Comparison of ENCODE assay signal across 21 cellular contexts in genomic region chr2:119495948-119496347, GRCh38. TPM values are rescaled to one million over a fixed set of nuclear protein-coding genes. Genes with fewer than 3 reads are reported as not detected.
DNase-seq lines count a peak whose midpoint lies in the region; ATAC-seq and TF ChIP-seq lines count a peak whose summit lies in the region.
"Had no signal": no experiment of that assay in that cellular context is flagged by ENCODE, and none has a peak within 500 bp of the region (broad histone marks: within the 10 kb centered on the region; RNA-seq: fewer than 3 reads in every experiment).

No MANE protein-coding gene starts in this region.

- DNase-seq in Right ventricle myocardium inferior (ENCODE audit: missing footprints) (no peak), cardiac septum (ENCODE audit: low spot score) (no peak), right cardiac atrium (no peak), lung (ENCODE audit: low spot score) (peak; percentile 28), EL (no peak), SW480 (ENCODE audit: low spot score) (no peak)
- no peak for DNase-seq in activated T-cell treated with anti-CD3 and anti-CD28 coated beads, Interleukin-2, amount 50 U/mL, for 4 hours
- DNase-seq: BE2C; CD4-positive, alpha-beta T cell; DMS53; HFFc6; NCI-H1092; NCI-H2081 treated with DMSO at 0.1 percent for 48 hours; NCI-H510A; NCI-H774; PC-9 had no signal

- peak; percentile 55 for ATAC-seq in Right ventricle myocardium inferior
- ATAC-seq in right cardiac atrium, result peak; percentile 35 to 38
- ATAC-seq in lung (ENCODE audit: insufficient read depth, low FRiP score), result no peak
- no peak for ATAC-seq in activated T-cell treated with anti-CD3 and anti-CD28 coated beads, Interleukin-2, amount 50 U/mL, for 4 hours
- ATAC-seq in HG02981 (IDR thresholded peaks at IDR 0.05; ENCODE audit: unreplicated experiment), result no peak

- H3K4me3 ChIP-seq in right cardiac atrium (ENCODE audit: low read length), result no peak overlapping the region
- no peak overlapping the region for H3K4me3 ChIP-seq in lung
- H3K4me3 ChIP-seq: PC-9 had no signal

- H3K27me3 Mint-ChIP-seq in activated T-cell treated with anti-CD3 and anti-CD28 coated beads, Interleukin-2, amount 50 U/mL, for 4 hours (ENCODE audit: low read depth), result peaks cover 17% of the 10 kb centered on the region

- H3K27me3 ChIP-seq in right cardiac atrium (ENCODE audit: control insufficient read depth, insufficient read depth) (no peaks in the 10 kb centered on the region), lung (ENCODE audit: control insufficient read depth, insufficient read depth) (no peaks in the 10 kb centered on the region)
- H3K27me3 ChIP-seq: BE2C had no signal

- no peaks in the 10 kb centered on the region for H3K36me3 Mint-ChIP-seq in activated T-cell treated with anti-CD3 and anti-CD28 coated beads, Interleukin-2, amount 50 U/mL, for 4 hours (ENCODE audit: insufficient read depth)

- H3K9me3 ChIP-seq in right cardiac atrium (ENCODE audit: control insufficient read depth, low read length), result no peaks in the 10 kb centered on the region
- H3K9me3 ChIP-seq in lung (ENCODE audit: control insufficient read depth in 2 of 2, insufficient read depth in 1 of 2, low read length in 1 of 2), result peaks cover 0 to 3% of the 10 kb centered on the region in 2 donors
- H3K9me3 ChIP-seq: BE2C had no signal

- intact Hi-C loops in Right ventricle myocardium inferior (cut with DNase I), result no loop called here
- intact Hi-C loops in cardiac septum (cut with DNase I), result no loop called here
- intact Hi-C loops in right cardiac atrium (cut with DNase I), result no loop called here

- H3K4me1 ChIP-seq in right cardiac atrium (ENCODE audit: control insufficient read depth, insufficient read depth, low read length) (no peaks in the 10 kb centered on the region), lung (ENCODE audit: control insufficient read depth in 2 of 2, insufficient read depth in 2 of 2, low read length in 2 of 2) (peaks cover 0 to 3% of the 10 kb centered on the region in 2 donors)
- H3K4me1 ChIP-seq: BE2C had no signal

- no peaks in the 10 kb centered on the region for H3K4me1 Mint-ChIP-seq in activated T-cell treated with anti-CD3 and anti-CD28 coated beads, Interleukin-2, amount 50 U/mL, for 4 hours (ENCODE audit: low read depth)

- peaks cover 27% of the 10 kb centered on the region for H3K9me3 Mint-ChIP-seq in activated T-cell treated with anti-CD3 and anti-CD28 coated beads, Interleukin-2, amount 50 U/mL, for 4 hours

- no peak for TF ChIP-seq CTCF in lung (IDR thresholded peaks at IDR 0.05; ENCODE audit: control extremely low read depth, extremely low read depth)

- H3K27ac ChIP-seq in right cardiac atrium (ENCODE audit: low read length) (no peak overlapping the region), lung (ENCODE audit: low read depth in 1 of 2, low read length in 1 of 2) (peak overlapping the region in 1 of 2 donors; percentile 14)
- H3K27ac ChIP-seq: 22Rv1, PC-9 had no signal

- no peak overlapping the region for H3K4me3 Mint-ChIP-seq in activated T-cell treated with anti-CD3 and anti-CD28 coated beads, Interleukin-2, amount 50 U/mL, for 4 hours
- H3K4me3 Mint-ChIP-seq: CD4-positive, alpha-beta T cell; HFFc6 had no signal

- 59% methylated on average over 2 of the region's 2 CpGs for WGBS in right cardiac atrium
- WGBS in lung, 2 donors, result 62 to 85% methylated on average over 2 of the region's 2 CpGs

- no peaks in the 10 kb centered on the region for H3K36me3 ChIP-seq in lung (ENCODE audit: control insufficient read depth in 2 of 2, insufficient read depth in 2 of 2, low read length in 2 of 2)
- H3K36me3 ChIP-seq: BE2C had no signal

RNA-seq across cellular contexts. Expression of gene SCTR, which starts 28.3 kb away (rescaled TPM):
- total RNA-seq in Right ventricle myocardium inferior (0.41 TPM), cardiac septum (0.59 TPM), right cardiac atrium (under 1 TPM in 2 of 4 donors, not detected in 2; 0.38 to 0.40 TPM), lung (10 to 100 TPM; 22.3 to 42.7 TPM)
- polyA plus RNA-seq in right cardiac atrium (0.50 TPM), lung (10 to 100 TPM in 1 of 2 donors, 1 to 10 TPM in 1; 4.6 to 33.8 TPM)
- total RNA-seq in activated T-cell treated with anti-CD3 and anti-CD28 coated beads, Interleukin-2, amount 50 U/mL, for 4 hours, result not detected
- total RNA-seq: CD4-positive, alpha-beta T cell; H4; HFFc6; MCF 10A; PC-9 had no signal
- polyA plus RNA-seq: AG04450 had no signal

RNA-seq across cellular contexts. Expression of gene CFAP221, which starts 48.3 kb away (rescaled TPM):
- total RNA-seq in Right ventricle myocardium inferior (0.51 TPM), cardiac septum (1.2 TPM), right cardiac atrium (1 to 10 TPM; 1.5 to 3.7 (median 2.2) TPM), lung (10 to 100 TPM; 42.4 to 63.5 TPM)
- polyA plus RNA-seq in right cardiac atrium (0.63 TPM), lung (10 to 100 TPM in 1 of 2 donors, 1 to 10 TPM in 1; 8.6 to 16.2 TPM)
- total RNA-seq in activated T-cell treated with anti-CD3 and anti-CD28 coated beads, Interleukin-2, amount 50 U/mL, for 4 hours, result not detected
- total RNA-seq: CD4-positive, alpha-beta T cell; HFFc6; MCF 10A; PC-9 had no signal
- polyA plus RNA-seq: AG04450 had no signal

Comparison
In these comparisons a context has a peak if more than half of its experiments do, and no peak if none do; other contexts are left out.
1. ATAC-seq: peak in Right ventricle myocardium inferior (single experiment) and right cardiac atrium (2 of 2); none in lung (single experiment), activated T-cell treated with anti-CD3 and anti-CD28 coated beads, Interleukin-2, amount 50 U/mL, for 4 hours (0 of 2) and HG02981 (single experiment).
2. RNA of gene SCTR, which starts 28.3 kb away (total RNA-seq): 22.3 to 42.7 TPM in lung; 0.59 TPM in cardiac septum (single experiment), 0.41 TPM in Right ventricle myocardium inferior (single experiment), 0.38 to 0.40 TPM in right cardiac atrium and not detected in activated T-cell treated with anti-CD3 and anti-CD28 coated beads, Interleukin-2, amount 50 U/mL, for 4 hours; every median in the first group is over 10 times any median in the second.
3. RNA of gene CFAP221, which starts 48.3 kb away (total RNA-seq): 42.4 to 63.5 TPM in lung; 1.5 to 3.7 TPM in right cardiac atrium, 1.2 TPM in cardiac septum (single experiment), 0.51 TPM in Right ventricle myocardium inferior (single experiment) and not detected in activated T-cell treated with anti-CD3 and anti-CD28 coated beads, Interleukin-2, amount 50 U/mL, for 4 hours; every median in the first group is over 4 times any median in the second.